Comparison of ENCODE assay signal across 8 cellular contexts in the genomic region with DNA sequence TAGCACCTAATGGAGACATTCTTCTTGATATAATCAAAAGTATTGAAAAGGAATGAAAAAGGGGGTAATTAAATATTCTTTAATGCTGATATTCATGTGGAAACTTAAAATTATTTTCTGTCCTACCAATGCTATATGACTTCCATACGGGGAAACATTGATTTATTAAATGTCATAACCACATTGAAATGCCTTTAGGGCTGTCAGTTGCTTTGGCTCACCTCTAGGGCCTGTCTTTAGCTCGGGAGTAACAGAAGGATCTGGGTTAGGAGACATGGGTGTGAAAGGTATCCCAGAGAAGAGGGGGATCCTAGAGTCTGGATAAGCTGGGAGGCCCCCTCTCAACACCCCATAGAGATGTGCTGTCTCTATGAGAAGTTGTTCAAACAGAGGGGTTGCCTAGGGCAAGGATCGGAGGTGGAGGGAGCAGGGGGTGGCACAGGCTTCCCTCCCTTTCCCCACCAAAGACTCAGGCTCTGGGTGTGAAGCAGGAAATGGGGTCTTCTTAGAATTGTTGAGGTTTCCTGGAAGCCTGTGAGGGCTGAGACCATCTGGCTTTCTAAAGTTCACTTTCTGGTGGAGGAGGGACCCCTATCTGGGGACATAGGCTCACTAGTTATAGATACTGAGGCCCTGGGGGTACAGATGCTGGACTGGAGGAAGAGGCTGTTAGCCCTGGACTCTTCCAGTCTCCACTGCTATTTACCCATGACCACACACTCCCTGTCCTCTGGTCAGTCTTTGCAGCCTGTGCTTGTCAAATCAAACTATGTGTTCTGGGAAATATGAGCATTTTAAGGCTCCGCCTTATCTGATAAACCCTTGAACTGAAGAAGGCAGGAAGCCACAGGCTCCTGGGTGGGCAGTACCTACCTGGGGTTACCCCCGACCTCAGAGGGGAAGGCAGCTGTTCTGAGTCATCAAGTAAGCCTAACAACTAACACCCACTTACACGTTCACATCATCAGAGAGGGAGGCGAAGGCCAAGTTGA. TPM values are rescaled to one million over a fixed set of nuclear protein-coding genes. Genes with fewer than 3 reads are reported as not detected.
DNase-seq lines count a peak whose midpoint lies in the region; ATAC-seq and TF ChIP-seq lines count a peak whose summit lies in the region.
"Had no signal": no experiment of that assay in that cellular context is flagged by ENCODE, and none has a peak within 500 bp of the region (broad histone marks: within the 10 kb centered on the region; RNA-seq: fewer than 3 reads in every experiment).

No MANE protein-coding gene starts in this region.

- no peaks in the 10 kb centered on the region; the same call in 1 of the 2 replicates for H3K4me1 ChIP-seq in BE2C

- peaks cover 5% of the 10 kb centered on the region for H3K36me3 Mint-ChIP-seq in activated T-helper 1 cell treated with anti-CD3 and anti-CD28 coated beads, Interleukin-12 subunit alpha, Interleukin-12 subunit beta, Interleukin-2, Interleukin-4 antibody, amounts not matched to agents 30 ng/mL and 10 ng/mL and 1 ng/mL, durations not matched to agents 14 hours and 24 hours and 36 hours (ENCODE audit: low read depth)
- H3K36me3 Mint-ChIP-seq: brain had no signal

- H3K27me3 Mint-ChIP-seq in activated T-helper 1 cell treated with anti-CD3 and anti-CD28 coated beads, Interleukin-12 subunit alpha, Interleukin-12 subunit beta, Interleukin-2, Interleukin-4 antibody, amounts not matched to agents 30 ng/mL and 10 ng/mL and 1 ng/mL, durations not matched to agents 14 hours and 24 hours and 36 hours (ENCODE audit: insufficient read depth) = no peaks in the 10 kb centered on the region
- H3K27me3 Mint-ChIP-seq: brain had no signal

- H3K36me3 ChIP-seq in MG63 (no peaks in the 10 kb centered on the region), BE2C (no peaks in the 10 kb centered on the region)

- H3K4me1 Mint-ChIP-seq in activated T-helper 1 cell treated with anti-CD3 and anti-CD28 coated beads, Interleukin-12 subunit alpha, Interleukin-12 subunit beta, Interleukin-2, Interleukin-4 antibody, amounts not matched to agents 30 ng/mL and 10 ng/mL and 1 ng/mL, durations not matched to agents 14 hours and 24 hours and 36 hours (ENCODE audit: low read depth) = peaks cover 88% of the 10 kb centered on the region

- H3K4me3 Mint-ChIP-seq in activated T-helper 1 cell treated with anti-CD3 and anti-CD28 coated beads, Interleukin-12 subunit alpha, Interleukin-12 subunit beta, Interleukin-2, Interleukin-4 antibody, amounts not matched to agents 30 ng/mL and 10 ng/mL and 1 ng/mL, durations not matched to agents 14 hours and 24 hours and 36 hours = peak overlapping the region; percentile 72
- H3K4me3 Mint-ChIP-seq: brain had no signal

- H3K9me3 Mint-ChIP-seq in activated T-helper 1 cell treated with anti-CD3 and anti-CD28 coated beads, Interleukin-12 subunit alpha, Interleukin-12 subunit beta, Interleukin-2, Interleukin-4 antibody, amounts not matched to agents 30 ng/mL and 10 ng/mL and 1 ng/mL, durations not matched to agents 14 hours and 24 hours and 36 hours = no peaks in the 10 kb centered on the region
- H3K9me3 Mint-ChIP-seq: brain had no signal

- H3K27me3 ChIP-seq in MG63 (no peaks in the 10 kb centered on the region), BE2C (no peaks in the 10 kb centered on the region)

- H3K9me3 ChIP-seq in MG63 (no peaks in the 10 kb centered on the region), BE2C (no peaks in the 10 kb centered on the region)

- intact Hi-C loops in activated T-helper 1 cell treated with anti-CD3 and anti-CD28 coated beads, Interleukin-12 subunit alpha, Interleukin-12 subunit beta, Interleukin-2, Interleukin-4 antibody, amounts not matched to agents 30 ng/mL and 10 ng/mL and 1 ng/mL, durations not matched to agents 14 hours and 24 hours and 36 hours (cut with micrococcal nuclease) = loop anchor here (1.0 to 5.0 kb wide), 7 partner anchors 39 to 477 kb away; a partner anchor contains a TSS

- TF ChIP-seq CTCF in omental fat pad (IDR thresholded peaks at IDR 0.05) (no peak), BE2C (IDR thresholded peaks at IDR 0.05; ENCODE audit: low read depth, low read length) (no peak)

- ATAC-seq in GM21390 (IDR thresholded peaks at IDR 0.05; ENCODE audit: unreplicated experiment) (peak; percentile 70), omental fat pad (ENCODE audit: low FRiP score) (peak; percentile 42)

- peak; percentile 17 for DNase-seq in MG63
- peak; percentile 71 for DNase-seq in activated T-helper 1 cell treated with anti-CD3 and anti-CD28 coated beads, Interleukin-12 subunit alpha, Interleukin-12 subunit beta, Interleukin-2, Interleukin-4 antibody, amounts not matched to agents 30 ng/mL and 10 ng/mL and 1 ng/mL, durations not matched to agents 14 hours and 24 hours and 36 hours (ENCODE audit: low spot score)
- DNase-seq in omental fat pad (ENCODE audit: low spot score) = no peak
- DNase-seq in BE2C = no peak
- no peak for DNase-seq in NCI-H748 (lab: John Stamatoyannopoulos, UW; ENCODE audit: unreplicated experiment)
- DNase-seq in NCI-H2029 treated with DMSO at 0.1 percent for 48 hours (lab: John Stamatoyannopoulos, UW) = no peak

- H3K4me3 ChIP-seq in MG63 = no peak overlapping the region
- H3K4me3 ChIP-seq in BE2C (ENCODE audit: low read depth, low read length) = no peak overlapping the region

- peak overlapping the region; percentile 85 for H3K27ac Mint-ChIP-seq in activated T-helper 1 cell treated with anti-CD3 and anti-CD28 coated beads, Interleukin-12 subunit alpha, Interleukin-12 subunit beta, Interleukin-2, Interleukin-4 antibody, amounts not matched to agents 30 ng/mL and 10 ng/mL and 1 ng/mL, durations not matched to agents 14 hours and 24 hours and 36 hours

RNA-seq across cellular contexts. Expression of a gene that starts 55.8 kb away (rescaled TPM):
- 169 and 218 TPM in 2 replicates for total RNA-seq in MG63 (2014; rRNA removed; shearing (Covaris generic); ENCODE audit: low replicate concordance)
- total RNA-seq in activated T-helper 1 cell treated with anti-CD3 and anti-CD28 coated beads, Interleukin-12 subunit alpha, Interleukin-12 subunit beta, Interleukin-2, Interleukin-4 antibody, amounts not matched to agents 30 ng/mL and 10 ng/mL and 1 ng/mL, durations not matched to agents 14 hours and 24 hours and 36 hours = 82.4 and 84.1 TPM in 2 replicates
- total RNA-seq in omental fat pad = 10 to 100 TPM; 33.9 to 80.3 (median 70.7) TPM
- 5.4 TPM for polyA plus RNA-seq in BE2C (2012; ENCODE audit: insufficient read depth, insufficient read length, low read depth)

Comparison
In these comparisons a context has a peak if more than half of its experiments do, and no peak if none do; other contexts are left out.
1. DNase-seq: peak in MG63 (single experiment) and activated T-helper 1 cell treated with anti-CD3 and anti-CD28 coated beads, Interleukin-12 subunit alpha, Interleukin-12 subunit beta, Interleukin-2, Interleukin-4 antibody, amounts not matched to agents 30 ng/mL and 10 ng/mL and 1 ng/mL, durations not matched to agents 14 hours and 24 hours and 36 hours (single experiment); none in omental fat pad (single experiment), BE2C (single experiment), NCI-H748 (single experiment) and NCI-H2029 treated with DMSO at 0.1 percent for 48 hours (single experiment).